In genomic region chr16:88185976-88186888, GRCh38 we compare ENCODE assay signal across 7 cellular contexts.
DNase-seq lines count a peak whose midpoint lies in the region; TF ChIP-seq lines count a peak whose summit lies in the region.
"Not testable (repeated sequence)": the region's sequence is repeated elsewhere in the genome, so short reads cannot be mapped to it uniquely, and the experiment has no call there.

No MANE protein-coding gene starts in this region.

- H3K4me3 ChIP-seq in adipocyte (ENCODE audit: low read length): peak overlapping the region; percentile 67
- H3K4me3 ChIP-seq in coronary artery: peak overlapping the region; percentile 30
- peak overlapping the region in 1 of 2 donors; percentile 31 for H3K4me3 ChIP-seq in foreskin fibroblast (ENCODE audit: low read depth in 1 of 2, low read length in 2 of 2)
- not testable (repeated sequence) for H3K4me3 ChIP-seq in smooth muscle cell

- peaks cover 22% of the 10 kb centered on the region for H3K4me1 ChIP-seq in adipocyte (ENCODE audit: control insufficient read depth, insufficient read depth, low read length)
- H3K4me1 ChIP-seq in smooth muscle cell (ENCODE audit: low read depth): not testable (repeated sequence)

- not testable (repeated sequence) for H2AFZ ChIP-seq in smooth muscle cell (ENCODE audit: low read depth)

- 86% methylated on average over 54 of the region's 55 CpGs for WGBS in smooth muscle cell (ENCODE audit: low lambda C conversion rate)

- not testable (repeated sequence) for H4K20me1 ChIP-seq in smooth muscle cell (ENCODE audit: low read depth)

- H3K36me3 ChIP-seq in adipocyte (ENCODE audit: control insufficient read depth, insufficient read depth, low read length, severe bottlenecking); smooth muscle cell (ENCODE audit: low read depth): not testable (repeated sequence)

- H3K4me2 ChIP-seq in smooth muscle cell: not testable (repeated sequence)

- not testable (repeated sequence) for H3K27ac ChIP-seq in coronary artery; smooth muscle cell (ENCODE audit: low read depth)

- DNase-seq in Daoy (ENCODE audit: low read depth): peak; percentile 87
- peak; percentile 85 for DNase-seq in HT1080 (ENCODE audit: low read depth)
- DNase-seq in adipocyte (ENCODE audit: low read depth): peak; percentile 81
- DNase-seq in coronary artery (ENCODE audit: low spot score): peak; percentile 59
- DNase-seq in foreskin fibroblast: peak; percentile 64 to 73
- DNase-seq in mesenteric fat pad (ENCODE audit: low spot score): peak; percentile 69
- peak; percentile 4 for DNase-seq in smooth muscle cell (lab: John Stamatoyannopoulos, UW; ENCODE audit: unreplicated experiment)

- H3K79me2 ChIP-seq in smooth muscle cell (ENCODE audit: low read depth): not testable (repeated sequence)

- H3F3A ChIP-seq in smooth muscle cell (ENCODE audit: low read depth): not testable (repeated sequence)

- H3K9ac ChIP-seq in adipocyte (ENCODE audit: low read length): peak overlapping the region; percentile 73
- H3K9ac ChIP-seq in smooth muscle cell (ENCODE audit: low read depth): not testable (repeated sequence)

- H3K27me3 ChIP-seq in adipocyte (replicated peaks; ENCODE audit: control insufficient read depth, insufficient read depth, low read length); smooth muscle cell (ENCODE audit: low read depth): not testable (repeated sequence)

- H3K9me3 ChIP-seq in adipocyte (ENCODE audit: control insufficient read depth, low read length); smooth muscle cell (replicated peaks; ENCODE audit: low read depth): not testable (repeated sequence)

- not testable (repeated sequence) for TF ChIP-seq CTCF in coronary artery (IDR thresholded peaks at IDR 0.05); foreskin fibroblast (IDR thresholded peaks at IDR 0.05; ENCODE audit: low read depth, low read length); smooth muscle cell (IDR thresholded peaks at IDR 0.05; ENCODE audit: borderline replicate concordance, insufficient read depth, poor library complexity, severe bottlenecking)

Comparison
In these comparisons a context has a peak if more than half of its experiments do, and no peak if none do; other contexts are left out.
1. DNase-seq: peak in every context shown above with its lines; median percentile 87 in Daoy; 85 in HT1080; 81 in adipocyte; 69 in mesenteric fat pad; 68 in foreskin fibroblast; 59 in coronary artery; 4 in smooth muscle cell.